In genomic region chr13:44352202-44352601, GRCh38 we compare ENCODE assay signal across 23 cellular contexts. TPM values are rescaled to one million over a fixed set of nuclear protein-coding genes. Genes with fewer than 3 reads are reported as not detected.
DNase-seq lines count a peak whose midpoint lies in the region; ATAC-seq, FAIRE-seq and TF ChIP-seq lines count a peak whose summit lies in the region.
"Had no signal": no experiment of that assay in that cellular context is flagged by ENCODE, and none has a peak within 500 bp of the region (broad histone marks: within the 10 kb centered on the region; RNA-seq: fewer than 3 reads in every experiment).

No MANE protein-coding gene starts in this region.

- peaks cover 4 to 38% (median 20%) of the 10 kb centered on the region in 7 donors for H3K4me1 Mint-ChIP-seq in naive thymus-derived CD4-positive, alpha-beta T cell
- H3K4me1 Mint-ChIP-seq: B cell had no signal

- H3K9me3 ChIP-seq in DND-41 (ENCODE audit: insufficient read depth, low read length, severe bottlenecking) (no peaks in the 10 kb centered on the region), SK-N-MC (ENCODE audit: low read depth, low read length) (no peaks in the 10 kb centered on the region), psoas muscle (no peaks in the 10 kb centered on the region)
- H3K9me3 ChIP-seq in naive thymus-derived CD4-positive, alpha-beta T cell (ENCODE audit: control insufficient read depth in 2 of 3, low read length in 3 of 3), result no peaks in the 10 kb centered on the region
- H3K9me3 ChIP-seq: Peyer's patch, SJSA1 had no signal

- intact Hi-C loops in naive thymus-derived CD4-positive, alpha-beta T cell (cut with micrococcal nuclease), result no loop called here
- intact Hi-C loops in psoas muscle (cut with DNase I), result loop anchor here in 1 of 2 donors (5.0 kb wide), 1 partner anchor 60 kb away; no protein-coding TSS in a partner anchor

- peaks cover 0 to 10% (median 2%) of the 10 kb centered on the region in 5 donors for H3K27me3 Mint-ChIP-seq in naive thymus-derived CD4-positive, alpha-beta T cell

- H3K27me3 ChIP-seq in DND-41 (ENCODE audit: insufficient read depth, low read length, poor library complexity), result no peaks in the 10 kb centered on the region
- no peaks in the 10 kb centered on the region for H3K27me3 ChIP-seq in naive thymus-derived CD4-positive, alpha-beta T cell (ENCODE audit: control insufficient read depth in 2 of 2, insufficient read depth in 2 of 2, low read length in 2 of 2)
- H3K27me3 ChIP-seq in psoas muscle (ENCODE audit: insufficient read depth in 3 of 3, low read length in 2 of 3), result no peaks in the 10 kb centered on the region
- H3K27me3 ChIP-seq: Peyer's patch, SJSA1 had no signal

- no peak for TF ChIP-seq CTCF in 22Rv1 (IDR thresholded peaks at IDR 0.05)
- TF ChIP-seq CTCF in DND-41 (IDR thresholded peaks at IDR 0.05; ENCODE audit: borderline replicate concordance, extremely low read depth, low read length, poor library complexity, severe bottlenecking), result no peak
- TF ChIP-seq CTCF in psoas muscle (IDR thresholded peaks at IDR 0.05), result no peak

- no peak for TF ChIP-seq POLR2A in GM12892 (IDR thresholded peaks at IDR 0.05; ENCODE audit: low read depth, low read length)

- WGBS in psoas muscle, 3 donors, result 67 to 82% (median 75%) methylated on average over 3 of the region's 3 CpGs

- peak overlapping the region; percentile 86 for H3K27ac ChIP-seq in 22Rv1
- peak overlapping the region; percentile 82 for H3K27ac ChIP-seq in DND-41 (ENCODE audit: low read length)
- H3K27ac ChIP-seq in SK-N-MC, result peak overlapping the region; percentile 38; the same call in 1 of the 2 replicates
- no peak overlapping the region for H3K27ac ChIP-seq in naive thymus-derived CD4-positive, alpha-beta T cell (ENCODE audit: low read depth, low read length)
- no peak overlapping the region for H3K27ac ChIP-seq in psoas muscle
- H3K27ac ChIP-seq: HL-60, Peyer's patch had no signal

- ATAC-seq in DND-41 (ENCODE audit: insufficient read depth, low read depth) (peak; percentile 86), HG03354 (IDR thresholded peaks at IDR 0.05; ENCODE audit: poor library complexity, severe bottlenecking, unreplicated experiment) (no peak), psoas muscle (no peak)
- peak; percentile 48 for ATAC-seq in naive thymus-derived CD4-positive, alpha-beta T cell

- no peaks in the 10 kb centered on the region for H4K20me1 ChIP-seq in DND-41 (ENCODE audit: insufficient read depth, low read length)

- CTCF ChIA-PET in naive thymus-derived CD4-positive, alpha-beta T cell (lab: Charles Lee), result no interaction called here

- no peaks in the 10 kb centered on the region for H3K9me3 Mint-ChIP-seq in naive thymus-derived CD4-positive, alpha-beta T cell

- H3K4me2 ChIP-seq in DND-41 (ENCODE audit: insufficient read depth, low read length), result peak overlapping the region; percentile 24; the same call in 1 of the 2 replicates

- no peak overlapping the region for H3K4me3 Mint-ChIP-seq in naive thymus-derived CD4-positive, alpha-beta T cell
- H3K4me3 Mint-ChIP-seq: B cell had no signal

- peak overlapping the region; percentile 23; the same call in 1 of the 2 replicates for H3K9ac ChIP-seq in DND-41 (ENCODE audit: low read depth, low read length)
- H3K9ac ChIP-seq in SK-N-MC (ENCODE audit: insufficient read length), result no peak overlapping the region

- H3K4me1 ChIP-seq in DND-41 (ENCODE audit: insufficient read depth, low read length) (peaks cover 39% of the 10 kb centered on the region), psoas muscle (no peaks in the 10 kb centered on the region)
- H3K4me1 ChIP-seq in naive thymus-derived CD4-positive, alpha-beta T cell (ENCODE audit: control insufficient read depth in 2 of 2, insufficient read depth in 2 of 2, low read length in 2 of 2), result peaks cover 0 to 5% of the 10 kb centered on the region in 2 donors
- H3K4me1 ChIP-seq: Peyer's patch had no signal

- H3K36me3 ChIP-seq in DND-41 (ENCODE audit: insufficient read depth, low read length) (no peaks in the 10 kb centered on the region), SK-N-MC (ENCODE audit: insufficient read depth, low read length) (no peaks in the 10 kb centered on the region), psoas muscle (ENCODE audit: insufficient read depth in 1 of 2, low read depth in 1 of 2) (no peaks in the 10 kb centered on the region)
- H3K36me3 ChIP-seq in naive thymus-derived CD4-positive, alpha-beta T cell (ENCODE audit: control insufficient read depth in 2 of 3, insufficient read depth in 3 of 3, low read length in 3 of 3), result no peaks in the 10 kb centered on the region
- H3K36me3 ChIP-seq: Peyer's patch, SJSA1 had no signal

- H3K36me3 Mint-ChIP-seq in naive thymus-derived CD4-positive, alpha-beta T cell, result no peaks in the 10 kb centered on the region

- DNase-seq in DND-41 (peak; percentile 45), SK-N-MC (ENCODE audit: low read depth, low spot score) (no peak), GM12892 (ENCODE audit: insufficient read length) (no peak), psoas muscle (no peak), HTR-8/SVneo (ENCODE audit: insufficient read length, low spot score) (no peak)
- no peak for DNase-seq in naive thymus-derived CD4-positive, alpha-beta T cell
- DNase-seq: IMR-90, Kasumi-1, NCI-H1092 treated with DMSO at 0.1 percent for 48 hours, NCI-H2029 treated with DMSO at 0.1 percent for 48 hours, NCI-H2171, NCI-H446, NCI-H526 treated with DMSO at 0.1 percent for 48 hours, Peyer's patch had no signal

- FAIRE-seq in GM12892 (lab: Jason Lieb, UNC), result no peak
- FAIRE-seq in HTR-8/SVneo (lab: Jason Lieb, UNC), result no peak
- FAIRE-seq: D721Med, H54 had no signal

- H3K79me2 ChIP-seq in DND-41 (ENCODE audit: insufficient read depth, low read length), result no peaks in the 10 kb centered on the region

- H2AFZ ChIP-seq in DND-41 (ENCODE audit: low read depth, low read length), result 0 out of 2 replicates have a peak overlapping the region, but pooled peaks have one; percentile 11

- POLR2A ChIA-PET in naive thymus-derived CD4-positive, alpha-beta T cell (lab: Charles Lee), result no interaction called here

- H3K27ac Mint-ChIP-seq in naive thymus-derived CD4-positive, alpha-beta T cell, result peak overlapping the region in 3 of 9 donors; percentile 17 to 47 (median 36)
- H3K27ac Mint-ChIP-seq: B cell had no signal

- H3K4me3 ChIP-seq in DND-41 (ENCODE audit: low read depth in 1 of 2, low read length in 2 of 2) (no peak overlapping the region), SK-N-MC (no peak overlapping the region), psoas muscle (no peak overlapping the region)
- no peak overlapping the region for H3K4me3 ChIP-seq in naive thymus-derived CD4-positive, alpha-beta T cell (ENCODE audit: low read length)
- H3K4me3 ChIP-seq: Peyer's patch, SJSA1 had no signal

RNA-seq across cellular contexts. Expression of gene SERP2, which starts 21.4 kb away (rescaled TPM):
- total RNA-seq in naive thymus-derived CD4-positive, alpha-beta T cell, result under 1 TPM in 2 of 5 experiments, not detected in 3; 0.37 to 0.93 TPM
- polyA plus RNA-seq in naive thymus-derived CD4-positive, alpha-beta T cell, result under 1 TPM in 1 of 2 donors, not detected in 1; 0.58 TPM
- polyA plus RNA-seq in GM12892 (2012; ENCODE audit: missing spikeins), result not detected
- total RNA-seq in psoas muscle, result 1 to 10 TPM in 2 of 4 donors, under 1 TPM in 2; 0.57 to 1.2 (median 0.95) TPM
- polyA plus RNA-seq in psoas muscle, result 1 to 10 TPM in 2 of 3 donors, under 1 TPM in 1; 0.82 to 1.8 (median 1.4) TPM
- total RNA-seq: A172, B cell, HT1080, SJSA1 had no signal

Comparison
In these comparisons a context has a peak if more than half of its experiments do, and no peak if none do; other contexts are left out.
1. H3K27ac ChIP-seq: peak in 22Rv1 (single experiment), DND-41 (single experiment) and SK-N-MC (single experiment); none in naive thymus-derived CD4-positive, alpha-beta T cell (single experiment) and psoas muscle (single experiment).
2. ATAC-seq: peak in DND-41 (single experiment) and naive thymus-derived CD4-positive, alpha-beta T cell (single experiment); none in HG03354 (single experiment) and psoas muscle (0 of 4).